19 cellular contexts compared by ENCODE assay signal in the genomic region with DNA sequence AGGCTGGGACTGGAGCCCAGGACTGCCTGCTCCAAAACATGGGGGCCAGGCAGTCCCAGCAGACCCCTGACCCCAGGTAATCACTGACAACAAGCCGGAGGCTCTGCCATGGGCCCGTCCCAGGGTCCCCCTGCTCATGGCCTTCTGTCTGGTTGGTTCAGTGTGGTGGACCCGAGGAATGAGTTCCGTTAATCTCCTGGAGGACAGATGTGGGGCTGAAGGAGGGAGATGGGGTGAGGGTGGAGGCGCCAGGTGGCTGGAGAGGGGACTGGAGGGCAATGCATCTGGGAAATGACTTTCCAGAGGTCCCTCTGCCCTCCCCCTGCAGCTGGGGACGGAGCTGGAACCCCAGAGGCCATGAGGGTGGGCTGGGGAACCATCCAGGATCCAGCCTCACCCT.
A peak's percentile ranks its signal among the peaks of the same experiment; 100 is the strongest.
DNase-seq lines count a peak whose midpoint lies in the region; ATAC-seq and TF ChIP-seq lines count a peak whose summit lies in the region.
"Had no signal": no experiment of that assay in that cellular context is flagged by ENCODE, and none has a peak within 500 bp of the region (broad histone marks: within the 10 kb centered on the region; RNA-seq: fewer than 3 reads in every experiment).

No MANE protein-coding gene starts in this region.

- no peak overlapping the region for H3K27ac Mint-ChIP-seq in activated naive CD8-positive, alpha-beta T cell
- no peak overlapping the region for H3K27ac Mint-ChIP-seq in activated naive CD8-positive, alpha-beta T cell treated with anti-CD3 and anti-CD28 coated beads, Interleukin-2, amount 50 U/mL, for 24 hours
- no peak overlapping the region for H3K27ac Mint-ChIP-seq in activated naive CD4-positive, alpha-beta T cell treated with anti-CD3 and anti-CD28 coated beads for 36 hours
- H3K27ac Mint-ChIP-seq: HFFc6 had no signal

- H3K4me3 ChIP-seq in dorsolateral prefrontal cortex (peak overlapping the region in 28 of 59 donors; percentile 38 to 69 (median 57)), mucosa of stomach (ENCODE audit: low read length) (no peak overlapping the region), tibial nerve (peak overlapping the region in 3 of 4 donors; percentile 27 to 52 (median 44))

- ATAC-seq in activated naive CD8-positive, alpha-beta T cell treated with anti-CD3 and anti-CD28 coated beads, Interleukin-2, amount 50 U/mL, for 24 hours: no peak
- no peak for ATAC-seq in GM19351 (IDR thresholded peaks at IDR 0.05; ENCODE audit: unreplicated experiment)

- WGBS in tibial nerve, 2 donors: 77 to 80% methylated on average over 6 of the region's 6 CpGs

- H3K4me1 Mint-ChIP-seq in activated naive CD8-positive, alpha-beta T cell (ENCODE audit: low read depth): peaks cover 13% of the 10 kb centered on the region
- peaks cover 10% of the 10 kb centered on the region for H3K4me1 Mint-ChIP-seq in activated naive CD8-positive, alpha-beta T cell treated with anti-CD3 and anti-CD28 coated beads, Interleukin-2, amount 50 U/mL, for 24 hours
- H3K4me1 Mint-ChIP-seq in activated naive CD4-positive, alpha-beta T cell treated with anti-CD3 and anti-CD28 coated beads for 36 hours (ENCODE audit: low read depth): peaks cover 11% of the 10 kb centered on the region

- H3K4me3 Mint-ChIP-seq in activated naive CD8-positive, alpha-beta T cell: peak overlapping the region; percentile 21
- H3K4me3 Mint-ChIP-seq in activated naive CD8-positive, alpha-beta T cell treated with anti-CD3 and anti-CD28 coated beads, Interleukin-2, amount 50 U/mL, for 24 hours: no peak overlapping the region
- H3K4me3 Mint-ChIP-seq in activated naive CD4-positive, alpha-beta T cell treated with anti-CD3 and anti-CD28 coated beads for 36 hours: no peak overlapping the region
- H3K4me3 Mint-ChIP-seq: activated CD4-positive, alpha-beta T cell treated with anti-CD3 and anti-CD28 coated beads, Interleukin-2, amount 10 ng/mL, durations not matched to agents 7 days and 5 days; HFFc6 had no signal

- no peak for TF ChIP-seq EP300 in tibial nerve (IDR thresholded peaks at IDR 0.05)

- DNase-seq in activated naive CD8-positive, alpha-beta T cell treated with anti-CD3 and anti-CD28 coated beads, Interleukin-2, amount 50 U/mL, for 24 hours: no peak
- DNase-seq in dorsolateral prefrontal cortex (no peak), tibial nerve (ENCODE audit: low spot score in 2 of 2) (no peak), NCI-H2107 treated with DMSO at 0.1 percent for 48 hours (lab: John Stamatoyannopoulos, UW; ENCODE audit: unreplicated experiment) (no peak)
- no peak for DNase-seq in activated naive CD4-positive, alpha-beta T cell treated with anti-CD3 and anti-CD28 coated beads for 36 hours
- DNase-seq: activated CD4-positive, alpha-beta T cell treated with anti-CD3 and anti-CD28 coated beads, Interleukin-2, amount 10 ng/mL, durations not matched to agents 7 days and 5 days; heart left ventricle; HFFc6; KBM-7; lower lobe of right lung; NCI-H2029 treated with DMSO at 0.1 percent for 48 hours; stimulated activated CD4-positive, alpha-beta T cell treated with anti-CD3 and anti-CD28 coated beads, Interleukin-4, amount 100 ng/mL, for 24 hours; SW 1271; uterus had no signal

- H3K9me3 ChIP-seq in mucosa of stomach (ENCODE audit: control insufficient read depth, low read length) (no peaks in the 10 kb centered on the region), tibial nerve (no peaks in the 10 kb centered on the region)
- H3K9me3 ChIP-seq: ascending aorta, heart left ventricle, lower lobe of right lung, uterus had no signal

- H3K27me3 ChIP-seq in dorsolateral prefrontal cortex: peaks cover 0 to 3% (median 0%) of the 10 kb centered on the region in 45 donors
- H3K27me3 ChIP-seq in mucosa of stomach (ENCODE audit: control insufficient read depth, insufficient read depth, low read length): peaks cover 18% of the 10 kb centered on the region
- H3K27me3 ChIP-seq in tibial nerve: no peaks in the 10 kb centered on the region
- H3K27me3 ChIP-seq: ascending aorta, uterus had no signal

- intact Hi-C loops in dorsolateral prefrontal cortex (cut with DNase I): loop anchor here (5.0 kb wide), 1 partner anchor 107 kb away; no protein-coding TSS in a partner anchor
- intact Hi-C loops in activated naive CD4-positive, alpha-beta T cell treated with anti-CD3 and anti-CD28 coated beads for 36 hours (cut with micrococcal nuclease): no loop called here

- H3K27ac ChIP-seq in dorsolateral prefrontal cortex (peak overlapping the region in 42 of 59 donors; percentile 2 to 79 (median 57)), tibial nerve (peak overlapping the region; percentile 54 to 86 (median 78))
- H3K27ac ChIP-seq: ascending aorta, lower lobe of right lung, uterus had no signal

- H3K36me3 Mint-ChIP-seq in activated naive CD8-positive, alpha-beta T cell: no peaks in the 10 kb centered on the region
- no peaks in the 10 kb centered on the region for H3K36me3 Mint-ChIP-seq in activated naive CD8-positive, alpha-beta T cell treated with anti-CD3 and anti-CD28 coated beads, Interleukin-2, amount 50 U/mL, for 24 hours (ENCODE audit: low read depth)
- no peaks in the 10 kb centered on the region for H3K36me3 Mint-ChIP-seq in activated naive CD4-positive, alpha-beta T cell treated with anti-CD3 and anti-CD28 coated beads for 36 hours (ENCODE audit: low read depth)
- H3K36me3 Mint-ChIP-seq: immature natural killer cell had no signal

- no peaks in the 10 kb centered on the region for H3K36me3 ChIP-seq in mucosa of stomach (ENCODE audit: control insufficient read depth, insufficient read depth, low read length)
- H3K36me3 ChIP-seq in tibial nerve: no peaks in the 10 kb centered on the region
- H3K36me3 ChIP-seq: ascending aorta, heart left ventricle, lower lobe of right lung, uterus had no signal

- H3K4me1 ChIP-seq in mucosa of stomach (ENCODE audit: control insufficient read depth, insufficient read depth, low read length): peaks cover 26% of the 10 kb centered on the region
- H3K4me1 ChIP-seq in tibial nerve: peaks cover 0 to 39% (median 5%) of the 10 kb centered on the region in 4 donors
- H3K4me1 ChIP-seq: uterus had no signal

- TF ChIP-seq CTCF in dorsolateral prefrontal cortex (IDR thresholded peaks at IDR 0.05 in 54 of 56, conservative IDR thresholded peaks at IDR 0.05 in 2 of 56; ENCODE audit: low read depth in 1 of 56, partially characterized antibody in 56 of 56) (no peak), tibial nerve (IDR thresholded peaks at IDR 0.05) (no peak)

- CTCF ChIA-PET in activated naive CD4-positive, alpha-beta T cell treated with anti-CD3 and anti-CD28 coated beads for 36 hours (lab: Charles Lee): interaction anchor here (11.1 kb wide), 1 partner anchor 151 kb away, joined by 441 read pairs; no protein-coding TSS in a partner anchor

- H3K9me3 Mint-ChIP-seq in activated naive CD8-positive, alpha-beta T cell (ENCODE audit: low read depth): no peaks in the 10 kb centered on the region
- no peaks in the 10 kb centered on the region for H3K9me3 Mint-ChIP-seq in activated naive CD8-positive, alpha-beta T cell treated with anti-CD3 and anti-CD28 coated beads, Interleukin-2, amount 50 U/mL, for 24 hours
- no peaks in the 10 kb centered on the region for H3K9me3 Mint-ChIP-seq in activated naive CD4-positive, alpha-beta T cell treated with anti-CD3 and anti-CD28 coated beads for 36 hours
- H3K9me3 Mint-ChIP-seq: activated CD4-positive, alpha-beta T cell treated with anti-CD3 and anti-CD28 coated beads, Interleukin-2, amount 10 ng/mL, durations not matched to agents 7 days and 5 days; HFFc6; immature natural killer cell had no signal

- peak overlapping the region; percentile 39 for H3K9ac ChIP-seq in mucosa of stomach (ENCODE audit: low read length)

- H3K27me3 Mint-ChIP-seq in activated naive CD8-positive, alpha-beta T cell: no peaks in the 10 kb centered on the region
- no peaks in the 10 kb centered on the region for H3K27me3 Mint-ChIP-seq in activated naive CD8-positive, alpha-beta T cell treated with anti-CD3 and anti-CD28 coated beads, Interleukin-2, amount 50 U/mL, for 24 hours
- no peaks in the 10 kb centered on the region for H3K27me3 Mint-ChIP-seq in activated naive CD4-positive, alpha-beta T cell treated with anti-CD3 and anti-CD28 coated beads for 36 hours (ENCODE audit: low read depth)

- TF ChIP-seq POLR2A in tibial nerve (IDR thresholded peaks at IDR 0.05): no peak
